Comparison of ENCODE assay signal across 9 cellular contexts in the genomic region with DNA sequence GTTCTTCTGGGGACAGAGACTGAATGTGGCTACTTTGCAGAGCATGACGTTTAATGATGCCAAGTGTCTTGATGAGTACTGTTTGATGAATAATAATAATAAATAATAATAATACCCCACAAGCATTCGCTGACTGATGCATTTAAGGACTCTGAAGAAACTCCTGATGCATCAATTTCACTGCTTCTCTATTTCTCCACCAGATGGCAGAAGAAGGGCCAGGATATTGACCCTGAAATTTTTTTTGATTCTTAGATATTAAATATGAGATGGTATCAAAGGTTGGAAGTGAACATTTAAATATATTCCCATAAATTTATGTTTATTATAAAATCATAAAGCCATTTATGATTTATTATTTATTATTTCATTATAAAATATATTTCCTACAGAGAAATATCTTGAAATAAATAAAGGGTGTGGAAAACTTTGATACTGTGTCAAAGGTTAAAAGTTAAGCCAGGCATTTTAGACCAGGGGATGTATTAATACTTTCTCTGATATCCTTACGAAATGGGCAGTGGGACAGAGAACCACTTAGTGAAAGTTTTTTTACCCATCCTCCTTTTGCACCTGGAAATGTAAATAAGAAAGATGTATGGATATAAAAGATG.
A peak's percentile ranks its signal among the peaks of the same experiment; 100 is the strongest.
DNase-seq lines count a peak whose midpoint lies in the region; ATAC-seq and TF ChIP-seq lines count a peak whose summit lies in the region.
"Had no signal": no experiment of that assay in that cellular context is flagged by ENCODE, and none has a peak within 500 bp of the region (broad histone marks: within the 10 kb centered on the region; RNA-seq: fewer than 3 reads in every experiment).

No MANE protein-coding gene starts in this region.

- H3K4me1 Mint-ChIP-seq in nephron = peaks cover 42% of the 10 kb centered on the region

- TF ChIP-seq CTCF in colonic mucosa (IDR thresholded peaks at IDR 0.05) = peak; percentile 92
- TF ChIP-seq CTCF in nephron (IDR thresholded peaks at IDR 0.05; ENCODE audit: unreplicated experiment in 3 of 3) = peak; percentile 82 to 91 (median 87)

- no peak overlapping the region for H3K4me3 ChIP-seq in colonic mucosa
- H3K4me3 ChIP-seq: skin epidermis had no signal

- no peaks in the 10 kb centered on the region for H3K36me3 ChIP-seq in colonic mucosa

- H3K27ac Mint-ChIP-seq in nephron = peak overlapping the region in 1 of 3 experiments; percentile 37

- H3K9ac ChIP-seq in colonic mucosa (ENCODE audit: low read depth in 2 of 2, low read length in 2 of 2) = no peak overlapping the region

- H3K9me3 Mint-ChIP-seq in nephron = no peaks in the 10 kb centered on the region

- ATAC-seq in GM18907 (IDR thresholded peaks at IDR 0.05; ENCODE audit: unreplicated experiment) (no peak), GM21528 (IDR thresholded peaks at IDR 0.05; ENCODE audit: low FRiP score, unreplicated experiment) (no peak)

- no peaks in the 10 kb centered on the region for H3K36me3 Mint-ChIP-seq in nephron (ENCODE audit: low read depth)

- DNase-seq in NOMO-1 treated with DMSO at 0.1 percent for 48 hours (lab: John Stamatoyannopoulos, UW; ENCODE audit: unreplicated experiment) (peak; percentile 24), NOMO-1 treated with dmso at 0.1 percent for 144 hours (lab: John Stamatoyannopoulos, UW; ENCODE audit: unreplicated experiment) (no peak), NCI-H2227 (lab: John Stamatoyannopoulos, UW; ENCODE audit: unreplicated experiment) (peak; percentile 23), colonic mucosa (no peak), T-helper 1 cell (no peak)

- no peaks in the 10 kb centered on the region for H3K9me3 ChIP-seq in colonic mucosa

- H3K4me3 Mint-ChIP-seq in nephron = no peak overlapping the region

- intact Hi-C loops in colonic mucosa (cut with DNase I) = loop anchor here (2.0 kb wide), 1 partner anchor 388 kb away; no protein-coding TSS in a partner anchor

- H3K4me1 ChIP-seq in colonic mucosa = peaks cover 6% of the 10 kb centered on the region

- H3K27ac ChIP-seq in colonic mucosa = peak overlapping the region; percentile 42
- H3K27ac ChIP-seq: skin epidermis had no signal

- H3K27me3 ChIP-seq in colonic mucosa = no peaks in the 10 kb centered on the region

- H3K27me3 Mint-ChIP-seq in nephron (ENCODE audit: low read depth) = peaks cover 3% of the 10 kb centered on the region

Comparison
In these comparisons a context has a peak if more than half of its experiments do, and no peak if none do; other contexts are left out.
1. DNase-seq: peak in NOMO-1 treated with DMSO at 0.1 percent for 48 hours (single experiment) and NCI-H2227 (single experiment); none in NOMO-1 treated with dmso at 0.1 percent for 144 hours (single experiment), colonic mucosa (single experiment) and T-helper 1 cell (0 of 5).